In genomic region chr19:39825093-39825463, GRCh38 we compare ENCODE assay signal across 1 cellular context.
TF ChIP-seq lines count a peak whose summit lies in the region.

No MANE protein-coding gene starts in this region.

TF ChIP-seq in HEK293, 187 proteins besides CTCF, POLR2A, EP300 and RAD21 (continued from another document):
- TF ChIP-seq PRDM10 (tag by site-specific recombination; IDR thresholded peaks at IDR 0.05) (no peak), ZBTB7A (tag by site-specific recombination; IDR thresholded peaks at IDR 0.05; ENCODE audit: low read depth) (0 out of 2 replicates have a peak, but pooled peaks have one; percentile 19), ZBTB26 (tag by site-specific recombination; optimal IDR thresholded peaks at IDR 0.05) (peak; percentile 15), ZFP41 (tag by site-specific recombination; IDR thresholded peaks at IDR 0.05; ENCODE audit: borderline replicate concordance) (no peak), GLIS1 (tag by site-specific recombination; IDR thresholded peaks at IDR 0.05) (no peak)
